Comparison of ENCODE assay signal across 12 cellular contexts in the genomic region with DNA sequence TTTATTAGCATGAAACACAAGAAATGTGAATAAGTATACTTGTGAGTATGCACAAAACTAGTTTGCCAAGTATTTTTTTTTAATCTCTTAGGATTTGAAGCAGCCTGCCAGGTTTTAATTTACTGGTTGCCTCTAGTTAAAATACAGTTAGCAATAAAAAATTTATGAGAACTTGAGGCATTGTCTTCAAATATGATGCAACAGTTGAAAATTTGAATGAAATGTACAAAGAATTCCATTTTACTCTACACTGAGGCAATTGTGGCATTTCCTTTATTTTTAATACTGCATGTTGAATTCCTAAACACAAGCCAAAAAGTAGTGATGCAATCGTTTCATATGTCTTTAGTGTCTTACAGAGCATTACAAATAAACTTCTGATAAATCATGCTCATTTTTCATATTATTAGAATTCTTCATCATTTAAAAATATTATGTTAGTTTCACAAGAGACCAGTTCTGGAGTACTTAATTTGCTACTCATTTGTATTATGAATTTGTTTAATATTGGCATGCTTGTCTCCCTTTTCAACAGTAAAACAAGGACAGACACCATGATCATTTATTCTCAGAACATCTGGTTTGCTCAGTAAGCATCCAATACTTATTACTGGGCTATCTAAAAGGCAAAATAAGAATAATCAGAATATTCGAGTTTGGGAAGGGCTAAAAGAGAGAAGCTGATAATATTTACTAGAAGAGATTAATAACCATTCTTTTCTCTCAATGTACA.
DNase-seq lines count a peak whose midpoint lies in the region; ATAC-seq, FAIRE-seq and TF ChIP-seq lines count a peak whose summit lies in the region.
"Had no signal": no experiment of that assay in that cellular context is flagged by ENCODE, and none has a peak within 500 bp of the region (broad histone marks: within the 10 kb centered on the region; RNA-seq: fewer than 3 reads in every experiment).

No MANE protein-coding gene starts in this region.

- H3K14ac ChIP-seq in neuronal stem cell (ENCODE audit: low read length), result no peak overlapping the region

- no peak overlapping the region for H2AK5ac ChIP-seq in neuronal stem cell (ENCODE audit: low read depth, low read length)

- no peak overlapping the region for H4K91ac ChIP-seq in neuronal stem cell (ENCODE audit: low read depth, low read length, poor library complexity)

- H3K18ac ChIP-seq in neuronal stem cell (ENCODE audit: low read length), result no peak overlapping the region

- H3K4me3 ChIP-seq in astrocyte (ENCODE audit: insufficient read depth, low read depth, low read length) (no peak overlapping the region), neuronal stem cell (ENCODE audit: low read length in 2 of 2) (no peak overlapping the region)
- H3K4me3 ChIP-seq: ovary had no signal

- H2BK120ac ChIP-seq in neuronal stem cell (ENCODE audit: low read depth, low read length), result no peak overlapping the region

- H3K4me1 Mint-ChIP-seq in astrocyte (ENCODE audit: low read depth, unreplicated experiment), result no peaks in the 10 kb centered on the region

- H3K4me1 ChIP-seq in astrocyte (ENCODE audit: insufficient read depth, low read length) (no peaks in the 10 kb centered on the region), neuronal stem cell (ENCODE audit: control insufficient read depth in 2 of 2, insufficient read depth in 1 of 2, low read depth in 1 of 2, low read length in 2 of 2) (no peaks in the 10 kb centered on the region)

- no peak for TF ChIP-seq CTCF in astrocyte (IDR thresholded peaks at IDR 0.05; ENCODE audit: insufficient read depth, low read depth, low read length)

- no peaks in the 10 kb centered on the region for H4K20me1 ChIP-seq in astrocyte (ENCODE audit: insufficient read depth, low read length)

- WGBS in neuronal stem cell (ENCODE audit: extremely low coverage in 2 of 2, insufficient read length in 2 of 2, insufficient replicate concordance in 1 of 2), 2 donors, result no CpG with 5 or more reads among the region's 2 CpGs

- no peaks in the 10 kb centered on the region for H3K36me3 ChIP-seq in astrocyte (ENCODE audit: insufficient read depth, low read length)
- H3K36me3 ChIP-seq in neuronal stem cell (replicated peaks in 1 of 2; ENCODE audit: control insufficient read depth in 2 of 2, insufficient read depth in 2 of 2, low read length in 2 of 2), result no peaks in the 10 kb centered on the region
- H3K36me3 ChIP-seq: ovary had no signal

- no peak overlapping the region for H4K8ac ChIP-seq in neuronal stem cell (ENCODE audit: low read depth, low read length)

- ATAC-seq in GM19351 (IDR thresholded peaks at IDR 0.05; ENCODE audit: unreplicated experiment), result no peak

- H3K79me2 ChIP-seq in astrocyte (ENCODE audit: insufficient read depth, low read length), result no peaks in the 10 kb centered on the region

- no peak overlapping the region for H3K27ac Mint-ChIP-seq in astrocyte (ENCODE audit: unreplicated experiment)

- H3K4ac ChIP-seq in neuronal stem cell (ENCODE audit: low read length), result no peak overlapping the region

- peak; percentile 76 for DNase-seq in A172 (ENCODE audit: low spot score)
- DNase-seq in HS-27A (ENCODE audit: low read depth), result peak; percentile 64
- peak; percentile 92 for DNase-seq in astrocyte (ENCODE audit: low read depth)
- peak; percentile 70 for DNase-seq in foreskin melanocyte
- no peak for DNase-seq in mucosa of gallbladder (ENCODE audit: low spot score)
- DNase-seq in neuronal stem cell (ENCODE audit: low spot score), result no peak
- no peak for DNase-seq in ACHN
- DNase-seq: activated T-cell treated with anti-CD3 and anti-CD28 coated beads for 4 hours, AML-193, ovary had no signal

- peak; percentile 32 for FAIRE-seq in astrocyte (lab: Jason Lieb, UNC)
- FAIRE-seq: frontal cortex had no signal

- H3K27ac ChIP-seq in astrocyte (ENCODE audit: low read depth, low read length) (no peak overlapping the region), neuronal stem cell (replicated peaks; ENCODE audit: low read length) (no peak overlapping the region)
- H3K27ac ChIP-seq: ovary had no signal

- H3K9ac ChIP-seq in astrocyte (ENCODE audit: low read length) (no peak overlapping the region), neuronal stem cell (ENCODE audit: low read depth, low read length, poor library complexity) (no peak overlapping the region)

- H3K4me3 Mint-ChIP-seq in astrocyte (ENCODE audit: unreplicated experiment), result no peak overlapping the region

- H3K9me3 ChIP-seq in astrocyte (ENCODE audit: insufficient read depth, low read depth, low read length) (no peaks in the 10 kb centered on the region), neuronal stem cell (replicated peaks in 1 of 2; ENCODE audit: control insufficient read depth in 2 of 2, insufficient read depth in 1 of 2, low read depth in 1 of 2, low read length in 2 of 2) (peaks cover 0 to 13% of the 10 kb centered on the region in 2 donors)
- H3K9me3 ChIP-seq: ovary had no signal

- no peak overlapping the region for H3K23ac ChIP-seq in neuronal stem cell (ENCODE audit: low read depth, low read length, poor library complexity)

- H2AFZ ChIP-seq in astrocyte (ENCODE audit: low read depth, low read length) (no peak overlapping the region), neuronal stem cell (ENCODE audit: low read length) (no peak overlapping the region)

- no peak overlapping the region for H2BK5ac ChIP-seq in neuronal stem cell (ENCODE audit: low read length)

- no peaks in the 10 kb centered on the region for H3K9me3 Mint-ChIP-seq in astrocyte (ENCODE audit: unreplicated experiment)

- no peaks in the 10 kb centered on the region for H3K79me1 ChIP-seq in neuronal stem cell (ENCODE audit: low read depth, low read length)

- no peaks in the 10 kb centered on the region for H3K36me3 Mint-ChIP-seq in astrocyte (ENCODE audit: low read depth, unreplicated experiment)

- no peaks in the 10 kb centered on the region for H3K27me3 Mint-ChIP-seq in astrocyte (ENCODE audit: low read depth, unreplicated experiment)

- in situ Hi-C loops in ACHN (cut with HindIII; ENCODE audit: low pct_ligation_motif_present, low pct_unique_long_range_greater_than_20kb, low sequenced_read_pairs), result no loop called here

- H3K4me2 ChIP-seq in astrocyte (ENCODE audit: low read length) (no peak overlapping the region), neuronal stem cell (ENCODE audit: insufficient read depth, low read length, poor library complexity, severe bottlenecking) (no peak overlapping the region)

- H2BK15ac ChIP-seq in neuronal stem cell (ENCODE audit: low read length), result no peak overlapping the region

- H2BK12ac ChIP-seq in neuronal stem cell (ENCODE audit: low read length), result no peak overlapping the region

- H3K27me3 ChIP-seq in astrocyte (ENCODE audit: insufficient read depth, low read length) (no peaks in the 10 kb centered on the region), neuronal stem cell (ENCODE audit: control insufficient read depth in 3 of 3, insufficient read depth in 3 of 3, low read depth in 1 of 3, low read length in 3 of 3) (no peaks in the 10 kb centered on the region)
- H3K27me3 ChIP-seq: ovary had no signal

Comparison
In these comparisons a context has a peak if more than half of its experiments do, and no peak if none do; other contexts are left out.
1. DNase-seq: peak in A172 (single experiment), HS-27A (single experiment), astrocyte (single experiment) and foreskin melanocyte (single experiment); none in mucosa of gallbladder (single experiment), neuronal stem cell (single experiment) and ACHN (single experiment).